In the genomic region with DNA sequence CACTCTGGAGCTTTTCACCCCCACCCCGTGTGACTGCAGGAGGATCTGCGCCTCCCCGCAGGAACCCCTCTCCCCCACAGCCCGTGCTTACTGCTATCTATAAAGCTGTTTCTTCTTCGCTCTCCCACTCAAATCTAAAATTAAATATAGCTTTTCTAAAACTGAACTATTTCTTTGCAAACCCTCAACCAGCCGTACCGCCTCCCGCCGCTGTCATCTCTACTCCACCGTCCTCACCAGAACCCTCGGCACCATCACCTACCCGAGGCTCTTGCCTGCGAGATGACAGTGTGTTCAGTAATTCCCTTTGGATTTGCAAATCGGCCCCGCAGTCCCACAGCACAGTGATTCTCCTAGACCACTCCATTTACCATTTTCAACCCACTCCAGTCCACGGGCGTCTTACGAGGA, we compare ENCODE assay signal across 15 cellular contexts. TPM values are rescaled to one million over a fixed set of nuclear protein-coding genes. Genes with fewer than 3 reads are reported as not detected.
DNase-seq lines count a peak whose midpoint lies in the region; ATAC-seq and TF ChIP-seq lines count a peak whose summit lies in the region.
"Had no signal": no experiment of that assay in that cellular context is flagged by ENCODE, and none has a peak within 500 bp of the region (broad histone marks: within the 10 kb centered on the region; RNA-seq: fewer than 3 reads in every experiment).

No MANE protein-coding gene starts in this region.

- H3K14ac ChIP-seq in H9 (ENCODE audit: insufficient read depth, low read length), result no peak overlapping the region

- H3K9me3 Mint-ChIP-seq in H9, result no peaks in the 10 kb centered on the region; a peak in 1 of 5 replicates

- peak overlapping the region; percentile 23 to 93 (median 81) for H3K27ac Mint-ChIP-seq in H9

- no peak overlapping the region for H2AFZ ChIP-seq in H9 (ENCODE audit: low read length)

- no peak overlapping the region for H2BK5ac ChIP-seq in H9 (ENCODE audit: insufficient read length, low read length)

- no peak overlapping the region for H3T11ph ChIP-seq in H9 (ENCODE audit: low read length)

- no peak overlapping the region for H3K9ac ChIP-seq in H9 (ENCODE audit: extremely low read depth, insufficient read length, low read length)

- no peak overlapping the region for H3K23ac ChIP-seq in H9 (ENCODE audit: insufficient read length, low read depth, low read length)

- H3K4me1 ChIP-seq in H9 (ENCODE audit: insufficient read depth, low read length) (peaks cover 14% of the 10 kb centered on the region), mucosa of descending colon (ENCODE audit: low read depth) (no peaks in the 10 kb centered on the region)
- H3K4me1 ChIP-seq: body of pancreas, prostate gland, SJCRH30 had no signal

- no peak overlapping the region for H3K4me2 ChIP-seq in H9 (ENCODE audit: insufficient read depth, insufficient read length, low read length)

- WGBS in H9 (ENCODE audit: extremely low coverage, insufficient read length, low lambda C conversion rate), result no CpG with 5 or more reads among the region's 18 CpGs

- ATAC-seq in HG03354 (IDR thresholded peaks at IDR 0.05; ENCODE audit: poor library complexity, severe bottlenecking, unreplicated experiment), result no peak
- ATAC-seq in mucosa of descending colon, result no peak
- ATAC-seq: body of pancreas, heart right ventricle had no signal

- H4K91ac ChIP-seq in H9 (ENCODE audit: insufficient read length, low read depth, low read length), result no peak overlapping the region

- no peak overlapping the region for H2BK20ac ChIP-seq in H9 (ENCODE audit: low read depth, low read length, poor library complexity, severe bottlenecking)

- no peaks in the 10 kb centered on the region for H3K27me3 ChIP-seq in H9 (ENCODE audit: insufficient read depth, low read length)
- H3K27me3 ChIP-seq: body of pancreas, heart right ventricle, SJCRH30 had no signal

- H3K4me3 ChIP-seq in mucosa of descending colon, result no peak overlapping the region
- H3K4me3 ChIP-seq: body of pancreas, heart right ventricle, prostate gland, SJCRH30 had no signal

- H3K36me3 Mint-ChIP-seq in H9 (ENCODE audit: insufficient read depth in 1 of 3, low read depth in 3 of 3), result peaks cover 32 to 63% (median 57%) of the 10 kb centered on the region in 3 experiments

- no peak overlapping the region; a peak in 2 of 5 replicates for H3K4me3 Mint-ChIP-seq in H9

- H3K9me3 ChIP-seq in H9 (ENCODE audit: control insufficient read depth, low read depth, low read length), result no peaks in the 10 kb centered on the region
- no peaks in the 10 kb centered on the region for H3K9me3 ChIP-seq in mucosa of descending colon
- H3K9me3 ChIP-seq: body of pancreas, heart right ventricle, prostate gland, SJCRH30 had no signal

- H4K5ac ChIP-seq in H9 (ENCODE audit: insufficient read length, low read depth, low read length), result no peak overlapping the region

- H3K4ac ChIP-seq in H9 (ENCODE audit: low read depth, low read length), result no peak overlapping the region

- H2AK5ac ChIP-seq in H9 (ENCODE audit: insufficient read length, low read length), result no peak overlapping the region

- TF ChIP-seq CTCF in H9 (conservative IDR thresholded peaks at IDR 0.05) (no peak), mucosa of descending colon (IDR thresholded peaks at IDR 0.05) (no peak)

- H3K79me2 ChIP-seq in H9 (ENCODE audit: insufficient read depth, low read length), result peaks cover 79% of the 10 kb centered on the region; the same call in 1 of the 2 replicates

- H2BK120ac ChIP-seq in H9 (ENCODE audit: low read depth, low read length, poor library complexity, severe bottlenecking), result no peak overlapping the region

- H3K4me1 Mint-ChIP-seq in H9, result peaks cover 68 to 71% of the 10 kb centered on the region in 2 experiments

- no peaks in the 10 kb centered on the region for H3K27me3 Mint-ChIP-seq in H9 (ENCODE audit: low read depth)

- H2BK15ac ChIP-seq in H9 (ENCODE audit: low read depth, low read length), result no peak overlapping the region

- H3K27ac ChIP-seq in H9 (ENCODE audit: insufficient read length, low read depth, low read length), result no peak overlapping the region
- H3K27ac ChIP-seq: body of pancreas, C4-2B, heart right ventricle, prostate gland, SJCRH30 had no signal

- no peak overlapping the region for H3K18ac ChIP-seq in H9 (ENCODE audit: insufficient read length, low read depth, low read length)

- no peak overlapping the region for H4K8ac ChIP-seq in H9 (replicated peaks; ENCODE audit: insufficient read length, low read depth, low read length)

- DNase-seq in D341Med (ENCODE audit: low spot score) (peak; percentile 4), H9 (peak; percentile 18), head of caudate nucleus (peak in 39 of 42 donors; percentile 35 to 88 (median 60)), posterior vena cava (ENCODE audit: low spot score) (peak; percentile 66), mucosa of descending colon (no peak), A172 (ENCODE audit: low spot score) (no peak)
- DNase-seq: DMS79 treated with DMSO at 0.1 percent for 48 hours, NCI-H1694, NCI-H446, SJCRH30 had no signal

- intact Hi-C loops in head of caudate nucleus (cut with DNase I) (no loop called here), posterior vena cava (cut with DNase I) (no loop called here), mucosa of descending colon (cut with DNase I, micrococcal nuclease) (no loop called here)

- H3K36me3 ChIP-seq in mucosa of descending colon (ENCODE audit: low read depth), result no peaks in the 10 kb centered on the region
- H3K36me3 ChIP-seq: prostate gland, SJCRH30 had no signal

- H3K23me2 ChIP-seq in H9 (ENCODE audit: insufficient read length, low read depth, low read length, poor library complexity, severe bottlenecking), result no peaks in the 10 kb centered on the region

- no peak overlapping the region for H3K56ac ChIP-seq in H9 (ENCODE audit: insufficient read length, low read depth, low read length)

- H4K20me1 ChIP-seq in H9 (ENCODE audit: control insufficient read depth, insufficient read depth, insufficient read length), result peaks cover 6% of the 10 kb centered on the region

- H3K79me1 ChIP-seq in H9 (ENCODE audit: insufficient read depth, low read depth, low read length, poor library complexity, severe bottlenecking), result peaks cover 10% of the 10 kb centered on the region

- no peak overlapping the region for H2BK12ac ChIP-seq in H9 (ENCODE audit: insufficient read length, low read depth, low read length)

RNA-seq across cellular contexts. Expression of gene LPCAT1, which starts 13.6 kb away (rescaled TPM):
- total RNA-seq in H9 (2021) (222 and 231 TPM in 2 replicates), posterior vena cava (10 to 100 TPM; 30.8 to 36.9 TPM), mucosa of descending colon (10 to 100 TPM in 2 of 3 donors, 1 to 10 TPM in 1; 6.7 to 27.2 (median 26.0) TPM)
- total RNA-seq in A172 (2014; rRNA removed; shearing (Covaris generic)), result 46.1 and 97.1 TPM in 2 replicates

Comparison
In these comparisons a context has a peak if more than half of its experiments do, and no peak if none do; other contexts are left out.
1. DNase-seq: peak in D341Med (single experiment), H9 (single experiment), head of caudate nucleus (39 of 42) and posterior vena cava (single experiment); none in mucosa of descending colon (0 of 3) and A172 (single experiment).